13 cellular contexts compared by ENCODE assay signal in genomic region chr7:29511337-29511736, GRCh38. TPM values are rescaled to one million over a fixed set of nuclear protein-coding genes. Genes with fewer than 3 reads are reported as not detected.
DNase-seq lines count a peak whose midpoint lies in the region; ATAC-seq and TF ChIP-seq lines count a peak whose summit lies in the region.
"Had no signal": no experiment of that assay in that cellular context is flagged by ENCODE, and none has a peak within 500 bp of the region (broad histone marks: within the 10 kb centered on the region; RNA-seq: fewer than 3 reads in every experiment).

No MANE protein-coding gene starts in this region.

- no peaks in the 10 kb centered on the region for H3K9me2 ChIP-seq in Loucy (replicated peaks; ENCODE audit: low read depth, low read length)

- H3K4me1 Mint-ChIP-seq in stimulated activated naive B cell treated with anti-CD40 and anti-IgM and Interleukin-4, amounts not matched to agents 10 μg/mL and 1 μg/mL and 100 μg/mL, for 72 hours: peaks cover 0 to 4% of the 10 kb centered on the region in 2 donors
- H3K4me1 Mint-ChIP-seq: CD14-positive monocyte had no signal

- H3K9me3 Mint-ChIP-seq in stimulated activated naive B cell treated with anti-CD40 and anti-IgM and Interleukin-4, amounts not matched to agents 10 μg/mL and 1 μg/mL and 100 μg/mL, for 72 hours: no peaks in the 10 kb centered on the region
- H3K9me3 Mint-ChIP-seq: CD4-positive, alpha-beta T cell; CD8-positive, alpha-beta memory T cell had no signal

- no peaks in the 10 kb centered on the region for H3K79me1 ChIP-seq in mesenchymal stem cell (replicated peaks; ENCODE audit: low read length, poor library complexity, severe bottlenecking)

- H3K27ac ChIP-seq in DND-41 (ENCODE audit: low read length) (no peak overlapping the region), mesenchymal stem cell (ENCODE audit: low read length, poor library complexity, severe bottlenecking) (no peak overlapping the region)
- H3K27ac ChIP-seq: GM23248 had no signal

- no peaks in the 10 kb centered on the region for H3K27me3 ChIP-seq in DND-41 (ENCODE audit: insufficient read depth, low read length, poor library complexity)
- H3K27me3 ChIP-seq in Loucy (ENCODE audit: insufficient read depth, low read length, poor library complexity, severe bottlenecking): no peaks in the 10 kb centered on the region
- H3K27me3 ChIP-seq in mesenchymal stem cell (ENCODE audit: control insufficient read depth in 1 of 2, insufficient read depth in 1 of 2, low read length in 2 of 2): no peaks in the 10 kb centered on the region

- no peak overlapping the region for H3K14ac ChIP-seq in mesenchymal stem cell (ENCODE audit: low read length in 2 of 2)

- H3K9ac ChIP-seq in DND-41 (ENCODE audit: low read depth, low read length): no peak overlapping the region
- no peak overlapping the region for H3K9ac ChIP-seq in Loucy (ENCODE audit: low read depth, low read length, poor library complexity, severe bottlenecking)
- no peak overlapping the region for H3K9ac ChIP-seq in mesenchymal stem cell (ENCODE audit: low read length)
- H3K9ac ChIP-seq: GM23248 had no signal

- H3K36me3 ChIP-seq in DND-41 (ENCODE audit: insufficient read depth, low read length) (no peaks in the 10 kb centered on the region), Loucy (ENCODE audit: insufficient read depth, low read length) (no peaks in the 10 kb centered on the region; the same call in 1 of the 2 replicates), mesenchymal stem cell (ENCODE audit: control insufficient read depth in 1 of 2, insufficient read depth in 2 of 2, low read depth in 1 of 2, low read length in 2 of 2) (no peaks in the 10 kb centered on the region)

- no peaks in the 10 kb centered on the region for H3K36me3 Mint-ChIP-seq in stimulated activated naive B cell treated with anti-CD40 and anti-IgM and Interleukin-4, amounts not matched to agents 10 μg/mL and 1 μg/mL and 100 μg/mL, for 72 hours

- no peak overlapping the region for H3K4me3 ChIP-seq in DND-41 (ENCODE audit: low read depth in 1 of 2, low read length in 2 of 2)
- no peak overlapping the region for H3K4me3 ChIP-seq in Loucy (ENCODE audit: low read length, poor library complexity, severe bottlenecking)
- H3K4me3 ChIP-seq in mesenchymal stem cell (ENCODE audit: insufficient read depth in 1 of 2, low read depth in 1 of 2, low read length in 2 of 2): no peak overlapping the region
- H3K4me3 ChIP-seq: GM23248 had no signal

- H2BK5ac ChIP-seq in mesenchymal stem cell (ENCODE audit: low read depth, low read length, poor library complexity, severe bottlenecking): no peak overlapping the region

- no peaks in the 10 kb centered on the region for H4K20me1 ChIP-seq in DND-41 (ENCODE audit: insufficient read depth, low read length)
- H4K20me1 ChIP-seq in Loucy (ENCODE audit: insufficient read depth, low read length, poor library complexity, severe bottlenecking): no peaks in the 10 kb centered on the region

- H2AK5ac ChIP-seq in mesenchymal stem cell (ENCODE audit: low read length, severe bottlenecking): no peak overlapping the region

- H4K91ac ChIP-seq in mesenchymal stem cell (ENCODE audit: low read length): no peak overlapping the region

- no peak overlapping the region for H4K8ac ChIP-seq in mesenchymal stem cell (ENCODE audit: low read length)

- H3K18ac ChIP-seq in mesenchymal stem cell (ENCODE audit: low read depth in 1 of 2, low read length in 2 of 2): no peak overlapping the region

- no peaks in the 10 kb centered on the region for H3K79me2 ChIP-seq in DND-41 (ENCODE audit: insufficient read depth, low read length)
- no peaks in the 10 kb centered on the region for H3K79me2 ChIP-seq in Loucy (ENCODE audit: insufficient read depth, low read length)

- peak; percentile 50 for DNase-seq in DND-41
- no peak for DNase-seq in stimulated activated naive B cell treated with anti-CD40 and anti-IgM and Interleukin-4, amounts not matched to agents 10 μg/mL and 1 μg/mL and 100 μg/mL, for 72 hours
- no peak for DNase-seq in SKM-1 treated with dmso at 0.1 percent for 144 hours (lab: John Stamatoyannopoulos, UW; ENCODE audit: unreplicated experiment)
- DNase-seq in mesenchymal stem cell: no peak
- DNase-seq in GM19240 (ENCODE audit: insufficient read length, low spot score): no peak
- DNase-seq: CD4-positive, alpha-beta T cell; CD8-positive, alpha-beta memory T cell; DMS 273 treated with DMSO at 0.1 percent for 48 hours; DMS79; GM23248; HCEC 1CT had no signal

- no peaks in the 10 kb centered on the region for H3F3A ChIP-seq in Loucy (ENCODE audit: low read depth)

- H2AFZ ChIP-seq in DND-41 (ENCODE audit: low read depth, low read length): no peak overlapping the region
- H2AFZ ChIP-seq in Loucy (ENCODE audit: low read length): no peak overlapping the region
- H2AFZ ChIP-seq in mesenchymal stem cell (ENCODE audit: low read depth, low read length): no peak overlapping the region
- H2AFZ ChIP-seq: GM23248 had no signal

- no peak overlapping the region for H3K23ac ChIP-seq in mesenchymal stem cell (ENCODE audit: low read length in 2 of 2)

- no peak overlapping the region for H3K4me3 Mint-ChIP-seq in stimulated activated naive B cell treated with anti-CD40 and anti-IgM and Interleukin-4, amounts not matched to agents 10 μg/mL and 1 μg/mL and 100 μg/mL, for 72 hours
- H3K4me3 Mint-ChIP-seq: CD14-positive monocyte; CD4-positive, alpha-beta T cell; CD8-positive, alpha-beta memory T cell had no signal

- TF ChIP-seq CTCF in DND-41 (IDR thresholded peaks at IDR 0.05; ENCODE audit: borderline replicate concordance, extremely low read depth, low read length, poor library complexity, severe bottlenecking) (no peak), Loucy (conservative IDR thresholded peaks at IDR 0.05; ENCODE audit: low read length) (no peak)

- no peak overlapping the region for H2BK15ac ChIP-seq in mesenchymal stem cell (ENCODE audit: low read depth, poor library complexity, severe bottlenecking)

- no peak overlapping the region for H3K4ac ChIP-seq in mesenchymal stem cell (ENCODE audit: low read depth in 1 of 2, low read length in 2 of 2)

- H3K4me2 ChIP-seq in DND-41 (ENCODE audit: insufficient read depth, low read length) (no peak overlapping the region), Loucy (ENCODE audit: low read depth, low read length, poor library complexity, severe bottlenecking) (peak overlapping the region; percentile 56), mesenchymal stem cell (ENCODE audit: low read length, poor library complexity, severe bottlenecking) (no peak overlapping the region)

- H3K27ac Mint-ChIP-seq in stimulated activated naive B cell treated with anti-CD40 and anti-IgM and Interleukin-4, amounts not matched to agents 10 μg/mL and 1 μg/mL and 100 μg/mL, for 72 hours: no peak overlapping the region
- H3K27ac Mint-ChIP-seq: CD14-positive monocyte; CD4-positive, alpha-beta T cell had no signal

- ATAC-seq in DND-41 (ENCODE audit: insufficient read depth, low read depth): peak; percentile 100
- peak; percentile 60 to 71 for ATAC-seq in stimulated activated naive B cell treated with anti-CD40 and anti-IgM and Interleukin-4, amounts not matched to agents 10 μg/mL and 1 μg/mL and 100 μg/mL, for 72 hours (replicated peaks)

- H2BK120ac ChIP-seq in mesenchymal stem cell (ENCODE audit: low read depth, low read length): no peak overlapping the region

- H2BK12ac ChIP-seq in mesenchymal stem cell (ENCODE audit: low read length in 2 of 2): no peak overlapping the region

- 86% methylated on average over 1 of the region's 1 CpG for WGBS in mesenchymal stem cell

- H3K4me1 ChIP-seq in DND-41 (ENCODE audit: insufficient read depth, low read length): peaks cover 18% of the 10 kb centered on the region
- peaks cover 28% of the 10 kb centered on the region for H3K4me1 ChIP-seq in Loucy (ENCODE audit: insufficient read depth, low read length, poor library complexity, severe bottlenecking)
- no peaks in the 10 kb centered on the region for H3K4me1 ChIP-seq in mesenchymal stem cell (ENCODE audit: control insufficient read depth, insufficient read depth, low read depth, low read length)

- no peaks in the 10 kb centered on the region for H3K27me3 Mint-ChIP-seq in stimulated activated naive B cell treated with anti-CD40 and anti-IgM and Interleukin-4, amounts not matched to agents 10 μg/mL and 1 μg/mL and 100 μg/mL, for 72 hours
- H3K27me3 Mint-ChIP-seq: CD4-positive, alpha-beta T cell; CD8-positive, alpha-beta memory T cell had no signal

- H3K9me3 ChIP-seq in DND-41 (ENCODE audit: insufficient read depth, low read length, severe bottlenecking) (no peaks in the 10 kb centered on the region), Loucy (ENCODE audit: insufficient read depth, low read depth, low read length) (no peaks in the 10 kb centered on the region), mesenchymal stem cell (ENCODE audit: control insufficient read depth, low read length) (no peaks in the 10 kb centered on the region)

RNA-seq across cellular contexts. Expression of gene PRR15, which starts 52.3 kb away (rescaled TPM):
- polyA plus RNA-seq in mesenchymal stem cell (2013, experiment 1 of 2): 0.10 TPM
- polyA plus RNA-seq in mesenchymal stem cell (2013, experiment 2 of 2): 0.10 TPM
- polyA plus RNA-seq: CD14-positive monocyte; CD8-positive, alpha-beta memory T cell had no signal
